In genomic region chr14:53845813-53846693, GRCh38 we compare ENCODE assay signal across 11 cellular contexts.
"Had no signal": no experiment of that assay in that cellular context is flagged by ENCODE, and none has a peak within 500 bp of the region (broad histone marks: within the 10 kb centered on the region; RNA-seq: fewer than 3 reads in every experiment).

No MANE protein-coding gene starts in this region.

- H3K27ac Mint-ChIP-seq: activated CD4-positive, alpha-beta memory T cell treated with anti-CD3 and anti-CD28 coated beads, Interleukin-2, amount 10 ng/mL, durations not matched to agents 7 days and 5 days; activated CD4-positive, alpha-beta T cell treated with anti-CD3 and anti-CD28 coated beads for 36 hours; activated naive CD8-positive, alpha-beta T cell treated with anti-CD3 and anti-CD28 coated beads for 36 hours; activated T-cell treated with anti-CD3 and anti-CD28 coated beads, Interleukin-2, amount 50 U/mL, for 72 hours had no signal

- H3K4me1 Mint-ChIP-seq: activated CD4-positive, alpha-beta memory T cell treated with anti-CD3 and anti-CD28 coated beads, Interleukin-2, amount 10 ng/mL, durations not matched to agents 7 days and 5 days; activated CD4-positive, alpha-beta T cell treated with anti-CD3 and anti-CD28 coated beads for 36 hours; activated naive CD8-positive, alpha-beta T cell treated with anti-CD3 and anti-CD28 coated beads for 36 hours had no signal

- H3K4me3 Mint-ChIP-seq: activated CD4-positive, alpha-beta memory T cell treated with anti-CD3 and anti-CD28 coated beads, Interleukin-2, amount 10 ng/mL, durations not matched to agents 7 days and 5 days; activated CD4-positive, alpha-beta T cell treated with anti-CD3 and anti-CD28 coated beads for 36 hours; activated naive CD8-positive, alpha-beta T cell treated with anti-CD3 and anti-CD28 coated beads for 36 hours; activated T-cell treated with anti-CD3 and anti-CD28 coated beads, Interleukin-2, amount 50 U/mL, for 72 hours had no signal

- H3K27ac ChIP-seq: breast epithelium, transverse colon, VCaP had no signal

- DNase-seq: activated CD4-positive, alpha-beta memory T cell treated with anti-CD3 and anti-CD28 coated beads, Interleukin-2, amount 10 ng/mL, durations not matched to agents 7 days and 5 days; activated CD4-positive, alpha-beta T cell treated with anti-CD3 and anti-CD28 coated beads for 36 hours; activated gamma-delta T cell treated with Interleukin-2 at 50 U/mL for 16 hours; activated naive CD8-positive, alpha-beta T cell treated with anti-CD3 and anti-CD28 coated beads for 36 hours; activated T-cell treated with anti-CD3 and anti-CD28 coated beads, Interleukin-2, amount 50 U/mL, for 72 hours; aorta; hippocampal formation; left ventricle myocardium superior; transverse colon had no signal

- ATAC-seq: activated CD4-positive, alpha-beta T cell treated with anti-CD3 and anti-CD28 coated beads for 36 hours; activated T-cell treated with anti-CD3 and anti-CD28 coated beads, Interleukin-2, amount 50 U/mL, for 72 hours; left ventricle myocardium superior had no signal

- H3K27me3 Mint-ChIP-seq: activated CD4-positive, alpha-beta memory T cell treated with anti-CD3 and anti-CD28 coated beads, Interleukin-2, amount 10 ng/mL, durations not matched to agents 7 days and 5 days; activated CD4-positive, alpha-beta T cell treated with anti-CD3 and anti-CD28 coated beads for 36 hours had no signal

- H3K36me3 Mint-ChIP-seq: activated naive CD8-positive, alpha-beta T cell treated with anti-CD3 and anti-CD28 coated beads for 36 hours had no signal

- H3K9me3 Mint-ChIP-seq: activated naive CD8-positive, alpha-beta T cell treated with anti-CD3 and anti-CD28 coated beads for 36 hours had no signal
